Comparison of ENCODE assay signal across 9 cellular contexts in the genomic region with DNA sequence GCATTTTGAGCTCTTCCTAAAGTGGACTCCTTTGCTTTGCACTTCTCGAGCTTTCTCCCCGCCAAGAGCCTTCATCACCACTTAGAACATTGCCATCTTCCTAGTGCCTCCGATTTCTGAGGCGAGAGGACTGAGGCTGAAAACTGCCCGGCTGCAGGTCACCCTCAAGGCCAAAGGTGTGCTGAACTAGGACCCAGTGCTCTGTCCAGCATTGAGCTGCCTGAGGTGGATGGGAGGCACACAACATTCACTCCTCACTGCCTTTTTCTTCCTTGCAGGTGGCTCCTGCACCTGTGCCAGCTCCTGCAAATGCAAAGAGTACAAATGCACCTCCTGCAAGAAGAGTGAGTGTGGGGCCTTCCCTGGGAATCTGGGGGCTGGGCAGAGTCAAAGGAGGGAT. TPM values are rescaled to one million over a fixed set of nuclear protein-coding genes. Genes with fewer than 3 reads are reported as not detected.
DNase-seq lines count a peak whose midpoint lies in the region; ATAC-seq, FAIRE-seq and TF ChIP-seq lines count a peak whose summit lies in the region.
"Had no signal": no experiment of that assay in that cellular context is flagged by ENCODE, and none has a peak within 500 bp of the region (broad histone marks: within the 10 kb centered on the region; RNA-seq: fewer than 3 reads in every experiment).

No MANE protein-coding gene starts in this region.

- H3K27me3 ChIP-seq in body of pancreas (no peaks in the 10 kb centered on the region), mucosa of rectum (ENCODE audit: control insufficient read depth in 2 of 2, insufficient read depth in 2 of 2, low read length in 2 of 2) (peaks cover 3 to 16% of the 10 kb centered on the region in 2 donors)

- H3K4me2 ChIP-seq in A549: peak overlapping the region; percentile 78

- intact Hi-C loops in body of pancreas (cut with DNase I): no loop called here

- DNase-seq in A549 (ENCODE audit: low read depth in 1 of 2, low spot score in 1 of 2) (no peak), body of pancreas (no peak), cerebellum (ENCODE audit: low spot score) (no peak), COR-L47 (lab: John Stamatoyannopoulos, UW) (no peak), GM10248 (ENCODE audit: extremely low spot score) (no peak), RPMI8226 (no peak)
- DNase-seq: foreskin melanocyte had no signal

- H3K4me1 ChIP-seq in A549 (peaks cover 7% of the 10 kb centered on the region; the same call in 2 of the 3 replicates), HEK293 (ENCODE audit: control insufficient read depth, insufficient read depth, low read length) (no peaks in the 10 kb centered on the region), body of pancreas (peaks cover 13% of the 10 kb centered on the region), mucosa of rectum (ENCODE audit: control insufficient read depth in 2 of 2, insufficient read depth in 2 of 2, low read length in 2 of 2) (peaks cover 26 to 33% of the 10 kb centered on the region in 2 donors)

- FAIRE-seq in A549 (lab: Jason Lieb, UNC): no peak

- no peak for TF ChIP-seq EP300 in A549 (IDR thresholded peaks at IDR 0.05)

- 0 out of 3 replicates have a peak, but pooled peaks have one; percentile 2 for TF ChIP-seq CTCF in A549 (IDR thresholded peaks at IDR 0.05)
- TF ChIP-seq CTCF in HEK293 (tag by site-specific recombination; IDR thresholded peaks at IDR 0.05): no peak
- no peak for TF ChIP-seq CTCF in body of pancreas (IDR thresholded peaks at IDR 0.05)
- no peak for TF ChIP-seq CTCF in GM10248 (IDR thresholded peaks at IDR 0.05; ENCODE audit: control extremely low read depth, extremely low read depth, low read depth, missing control alignments)

- H3K27ac ChIP-seq in A549 (peak overlapping the region; percentile 72 to 90; a peak in 5 of 6 replicates), HEK293 (ENCODE audit: extremely low read depth, low read depth, low read length) (no peak overlapping the region), body of pancreas (peak overlapping the region in 3 of 4 donors; percentile 64 to 75 (median 75)), mucosa of rectum (ENCODE audit: low read depth in 2 of 2, low read length in 2 of 2) (peak overlapping the region; percentile 4 to 32)

- TF ChIP-seq RAD21 in A549 (conservative IDR thresholded peaks at IDR 0.05 in 1 of 2, IDR thresholded peaks at IDR 0.05 in 1 of 2): no peak

- CTCF ChIA-PET in A549 (lab: Yijun Ruan, JAX) (interaction anchor here (0.7 to 25.6 kb wide), 25 partner anchors 9 to 217 kb away, joined by 3 to 340 read pairs (median 4); a partner anchor contains a TSS), HEK293 (lab: Yijun Ruan, JAX) (interaction anchor here (0.7 kb wide), 1 partner anchor 96 kb away, joined by 5 read pairs; no protein-coding TSS in a partner anchor), GM10248 (lab: Yijun Ruan, JAX) (interaction anchor here (1.2 to 2.0 kb wide), 3 partner anchors 34 to 67 kb away, joined by 3 to 7 read pairs (median 4); a partner anchor contains a TSS)

- peak overlapping the region; percentile 38 for H3K4me3 ChIP-seq in A549
- no peak overlapping the region for H3K4me3 ChIP-seq in HEK293 (ENCODE audit: low read depth, low read length)
- H3K4me3 ChIP-seq in body of pancreas: no peak overlapping the region
- H3K4me3 ChIP-seq in mucosa of rectum (ENCODE audit: low read length in 2 of 2): peak overlapping the region in 1 of 2 donors; percentile 57

- no peak for ATAC-seq in A549
- no peak for ATAC-seq in body of pancreas

- H3K9ac ChIP-seq in mucosa of rectum (ENCODE audit: low read depth in 1 of 2, low read length in 2 of 2): peak overlapping the region; percentile 72

- H3K9me3 ChIP-seq in A549: no peaks in the 10 kb centered on the region
- no peaks in the 10 kb centered on the region for H3K9me3 ChIP-seq in HEK293 (ENCODE audit: control insufficient read depth, insufficient read depth, low read depth, low read length)
- H3K9me3 ChIP-seq in body of pancreas: no peaks in the 10 kb centered on the region
- H3K9me3 ChIP-seq in mucosa of rectum (ENCODE audit: control insufficient read depth in 2 of 2, low read length in 2 of 2): no peaks in the 10 kb centered on the region

- WGBS in A549 (ENCODE audit: missing lambda C conversion rate): 68% methylated on average over 5 of the region's 5 CpGs
- WGBS in body of pancreas, 2 donors: 32 to 58% methylated on average over 5 of the region's 5 CpGs

- TF ChIP-seq POLR2A in A549 (IDR thresholded peaks at IDR 0.05; ENCODE audit: low read length) (no peak), body of pancreas (IDR thresholded peaks at IDR 0.05) (no peak)

- no peaks in the 10 kb centered on the region for H3K36me3 ChIP-seq in HEK293 (ENCODE audit: control insufficient read depth in 2 of 2, insufficient read depth in 1 of 2, low read length in 2 of 2)
- H3K36me3 ChIP-seq in body of pancreas (replicated peaks in 1 of 2; ENCODE audit: insufficient read depth in 1 of 2, low read depth in 2 of 2): no peaks in the 10 kb centered on the region
- no peaks in the 10 kb centered on the region for H3K36me3 ChIP-seq in mucosa of rectum (ENCODE audit: control insufficient read depth in 2 of 2, insufficient read depth in 2 of 2, low read length in 2 of 2)

- POLR2A ChIA-PET in A549 (lab: Yijun Ruan, JAX): interaction anchor here (0.6 to 2.2 kb wide), 7 partner anchors 13 to 40 kb away, joined by 3 to 33 read pairs (median 4); a partner anchor contains a TSS
- POLR2A ChIA-PET in HEK293 (lab: Yijun Ruan, JAX): interaction anchor here (0.5 to 0.7 kb wide), 2 partner anchors 12 to 316 kb away, joined by 3 to 4 read pairs; no protein-coding TSS in a partner anchor
- POLR2A ChIA-PET in GM10248 (lab: Yijun Ruan, JAX): no interaction called here

TF ChIP-seq in A549, 52 proteins besides CTCF, POLR2A, EP300 and RAD21 (continues in another document):
- TF ChIP-seq CHD2 (IDR thresholded peaks at IDR 0.05; ENCODE audit: low read length, partially characterized antibody) (no peak), NFE2L2 (conservative IDR thresholded peaks at IDR 0.05; ENCODE audit: low read length) (no peak), SREBF2 (IDR thresholded peaks at IDR 0.05) (no peak), HEYL (CRISPR knock-in tag; IDR thresholded peaks at IDR 0.05) (no peak), KDM1A (IDR thresholded peaks at IDR 0.05; ENCODE audit: low read depth) (no peak), NPAS2 (CRISPR knock-in tag; IDR thresholded peaks at IDR 0.05; ENCODE audit: borderline replicate concordance) (no peak)

TF ChIP-seq in HEK293, 187 proteins besides CTCF, POLR2A, EP300 and RAD21 (continues in another document):
- no peak for TF ChIP-seq ZNF394 (tag by site-specific recombination; IDR thresholded peaks at IDR 0.05; ENCODE audit: borderline replicate concordance)

RNA-seq across cellular contexts. Expression of a gene that starts 5.4 kb away (rescaled TPM):
- polyA plus RNA-seq in A549 (2011; rRNA removed): 5.3 and 8.0 TPM in 2 replicates
- 41.6 and 45.1 TPM in 2 replicates for polyA plus RNA-seq in A549 (2012; cell fraction: cytosol; rRNA removed)
- polyA plus RNA-seq in A549 (2012; cell fraction: nucleus; rRNA removed): 30.4 and 34.7 TPM in 2 replicates
- 12.8 to 16.9 TPM (median 14.1 TPM) in 3 replicates for polyA plus RNA-seq in A549 (2017; fragmentation: RNase III; extraction: RNeasy Plus Mini Kit Qiagen cat#74134 plus additional on column Dnase treatment)
- 6.5 and 11.2 TPM in 2 replicates for polyA minus RNA-seq in A549 (2011; rRNA and poly(A)+ RNA removed)
- total RNA-seq in body of pancreas: 100 to 1,000 TPM in 1 of 2 donors, not detected in 1; 268 TPM
- not detected for total RNA-seq in cerebellum

RNA-seq across cellular contexts. Expression of a gene that starts 7.9 kb away (rescaled TPM):
- polyA plus RNA-seq in A549 (2011; rRNA removed) (not detected in 2 replicates), A549 (2017; fragmentation: RNase III; extraction: RNeasy Plus Mini Kit Qiagen cat#74134 plus additional on column Dnase treatment) (not detected in 3 replicates)
- not detected in 2 replicates for polyA plus RNA-seq in A549 (2012; cell fraction: cytosol; rRNA removed)
- not detected in 2 replicates for polyA plus RNA-seq in A549 (2012; cell fraction: nucleus; rRNA removed)
- polyA minus RNA-seq in A549 (2011; rRNA and poly(A)+ RNA removed): not detected in 2 replicates
- total RNA-seq in body of pancreas (not detected), cerebellum (not detected)

RNA-seq across cellular contexts. Expression of a gene that starts 11.4 kb away (rescaled TPM):
- polyA plus RNA-seq in A549 (2011; rRNA removed) (not detected in 2 replicates), A549 (2017; fragmentation: RNase III; extraction: RNeasy Plus Mini Kit Qiagen cat#74134 plus additional on column Dnase treatment) (not detected in 3 replicates)
- not detected in 2 replicates for polyA plus RNA-seq in A549 (2012; cell fraction: cytosol; rRNA removed)
- polyA plus RNA-seq in A549 (2012; cell fraction: nucleus; rRNA removed): not detected in 2 replicates
- polyA minus RNA-seq in A549 (2011; rRNA and poly(A)+ RNA removed): not detected in 2 replicates
- total RNA-seq in body of pancreas (100 to 1,000 TPM in 1 of 2 donors, 1 to 10 TPM in 1; 9.6 to 112 TPM), cerebellum (not detected)

RNA-seq across cellular contexts. Expression of a gene that starts 13.9 kb away (rescaled TPM):
- 4.1 and 5.6 TPM in 2 replicates for polyA plus RNA-seq in A549 (2011; rRNA removed)
- polyA plus RNA-seq in A549 (2012; cell fraction: cytosol; rRNA removed): 4.0 and 4.6 TPM in 2 replicates
- 1.4 and 2.7 TPM in 2 replicates for polyA plus RNA-seq in A549 (2012; cell fraction: nucleus; rRNA removed)
- polyA plus RNA-seq in A549 (2017; fragmentation: RNase III; extraction: RNeasy Plus Mini Kit Qiagen cat#74134 plus additional on column Dnase treatment): 6.8 to 11.3 TPM (median 10.8 TPM) in 3 replicates
- 2.4 and 4.3 TPM in 2 replicates for polyA minus RNA-seq in A549 (2011; rRNA and poly(A)+ RNA removed)
- total RNA-seq in body of pancreas: 10 to 100 TPM; 27.5 to 92.0 TPM
- total RNA-seq in cerebellum: 3.4 TPM

RNA-seq across cellular contexts. Expression of a gene that starts 18.3 kb away (rescaled TPM):
- not detected in 2 replicates for polyA plus RNA-seq in A549 (2011; rRNA removed)
- not detected in 2 replicates for polyA plus RNA-seq in A549 (2012; cell fraction: cytosol; rRNA removed)
- not detected in 2 replicates for polyA plus RNA-seq in A549 (2012; cell fraction: nucleus; rRNA removed)
- polyA plus RNA-seq in A549 (2017; fragmentation: RNase III; extraction: RNeasy Plus Mini Kit Qiagen cat#74134 plus additional on column Dnase treatment): not detected in 3 replicates
- not detected in 2 replicates for polyA minus RNA-seq in A549 (2011; rRNA and poly(A)+ RNA removed)
- 100 to 1,000 TPM in 1 of 2 donors, 10 to 100 TPM in 1; 99.9 to 679 TPM for total RNA-seq in body of pancreas
- total RNA-seq in cerebellum: 1.1 TPM
